Comparison of ENCODE assay signal across 8 cellular contexts in genomic region chr10:22322663-22323160, GRCh38. TPM values are rescaled to one million over a fixed set of nuclear protein-coding genes. Genes with fewer than 3 reads are reported as not detected.
DNase-seq lines count a peak whose midpoint lies in the region; ATAC-seq, FAIRE-seq and TF ChIP-seq lines count a peak whose summit lies in the region.

No MANE protein-coding gene starts in this region.

- DNase-seq in SK-N-SH (no peak), kidney (no peak), DMS79 treated with DMSO at 0.1 percent for 48 hours (lab: John Stamatoyannopoulos, UW) (no peak), dermis blood vessel endothelial cell (no peak), small intestine (no peak)
- DNase-seq in activated T-helper 1 cell treated with anti-CD3 and anti-CD28 coated beads, Interleukin-12 subunit alpha, Interleukin-12 subunit beta, Interleukin-2, Interleukin-4 antibody, amounts not matched to agents 30 ng/mL and 10 ng/mL and 1 ng/mL, durations not matched to agents 14 hours and 24 hours and 36 hours (ENCODE audit: low spot score), result no peak

- H3K27me3 Mint-ChIP-seq in activated T-helper 1 cell treated with anti-CD3 and anti-CD28 coated beads, Interleukin-12 subunit alpha, Interleukin-12 subunit beta, Interleukin-2, Interleukin-4 antibody, amounts not matched to agents 30 ng/mL and 10 ng/mL and 1 ng/mL, durations not matched to agents 14 hours and 24 hours and 36 hours (ENCODE audit: insufficient read depth), result peaks cover 32% of the 10 kb centered on the region

- H2AFZ ChIP-seq in SK-N-SH (ENCODE audit: low read depth), result no peak overlapping the region

- no peak for TF ChIP-seq EP300 in SK-N-SH (IDR thresholded peaks at IDR 0.05; ENCODE audit: borderline replicate concordance in 1 of 2, low read depth in 1 of 2, low read length in 1 of 2)

- no peak for ATAC-seq in SK-N-SH treated with all-trans-retinoic acid at 6 μM for 48 hours

- H3K4me1 ChIP-seq in SK-N-SH (ENCODE audit: control insufficient read depth in 1 of 2, insufficient read depth in 2 of 2, low read depth in 1 of 2, low read length in 1 of 2) (peaks cover 2 to 17% of the 10 kb centered on the region in 2 experiments; a peak in 3 of 4 replicates), kidney (ENCODE audit: control insufficient read depth in 1 of 2, insufficient read depth in 1 of 2, low read depth in 1 of 2, low read length in 2 of 2) (peaks cover 5 to 12% of the 10 kb centered on the region in 2 donors), stomach smooth muscle (ENCODE audit: control insufficient read depth, insufficient read depth, low read length) (peaks cover 12% of the 10 kb centered on the region), small intestine (ENCODE audit: control insufficient read depth in 2 of 2, insufficient read depth in 1 of 2, low read depth in 1 of 2, low read length in 1 of 2) (peaks cover 2% of the 10 kb centered on the region in 2 donors)

- peak overlapping the region; percentile 81 for H3K4me2 ChIP-seq in SK-N-SH

- no peak for TF ChIP-seq CTCF in SK-N-SH (IDR thresholded peaks at IDR 0.05)
- TF ChIP-seq CTCF in kidney (IDR thresholded peaks at IDR 0.05; ENCODE audit: borderline replicate concordance, extremely low read depth, insufficient read depth), result no peak

- H3K9me3 Mint-ChIP-seq in activated T-helper 1 cell treated with anti-CD3 and anti-CD28 coated beads, Interleukin-12 subunit alpha, Interleukin-12 subunit beta, Interleukin-2, Interleukin-4 antibody, amounts not matched to agents 30 ng/mL and 10 ng/mL and 1 ng/mL, durations not matched to agents 14 hours and 24 hours and 36 hours, result no peaks in the 10 kb centered on the region

- H3K27me3 ChIP-seq in SK-N-SH (ENCODE audit: insufficient read depth), result peaks cover 11% of the 10 kb centered on the region
- H3K27me3 ChIP-seq in stomach smooth muscle (ENCODE audit: control insufficient read depth in 1 of 2, insufficient read depth in 2 of 2, low read length in 2 of 2), result peaks cover 0 to 2% of the 10 kb centered on the region in 2 donors
- no peaks in the 10 kb centered on the region for H3K27me3 ChIP-seq in small intestine (ENCODE audit: control insufficient read depth in 2 of 2, insufficient read depth in 2 of 2, low read length in 2 of 2)

- no peaks in the 10 kb centered on the region for H3K9me2 ChIP-seq in SK-N-SH

- H3K4me1 Mint-ChIP-seq in activated T-helper 1 cell treated with anti-CD3 and anti-CD28 coated beads, Interleukin-12 subunit alpha, Interleukin-12 subunit beta, Interleukin-2, Interleukin-4 antibody, amounts not matched to agents 30 ng/mL and 10 ng/mL and 1 ng/mL, durations not matched to agents 14 hours and 24 hours and 36 hours (ENCODE audit: low read depth), result peaks cover 69% of the 10 kb centered on the region

- FAIRE-seq in kidney (lab: Jason Lieb, UNC) (no peak), small intestine (lab: Jason Lieb, UNC) (no peak)

- POLR2A ChIA-PET in SK-N-SH (lab: Yijun Ruan, JAX), result interaction anchor here (0.6 kb wide), 1 partner anchor 23 kb away, joined by 3 read pairs; the partner anchor contains the start of gene SPAG6

- intact Hi-C loops in activated T-helper 1 cell treated with anti-CD3 and anti-CD28 coated beads, Interleukin-12 subunit alpha, Interleukin-12 subunit beta, Interleukin-2, Interleukin-4 antibody, amounts not matched to agents 30 ng/mL and 10 ng/mL and 1 ng/mL, durations not matched to agents 14 hours and 24 hours and 36 hours (cut with micrococcal nuclease), result loop anchor here (5.0 kb wide), 2 partner anchors 390 to 790 kb away; partner anchors contain the start of genes MLLT10 and PIP4K2A
- intact Hi-C loops in kidney (cut with DNase I), result no loop called here

- 77% methylated on average over 5 of the region's 5 CpGs for WGBS in SK-N-SH (ENCODE audit: low lambda C conversion rate)
- WGBS in small intestine, 3 donors, result 20 to 61% (median 41%) methylated on average over 5 of the region's 5 CpGs

- peaks cover 41% of the 10 kb centered on the region for H3K79me2 ChIP-seq in SK-N-SH (ENCODE audit: insufficient read depth)

- H3K9me3 ChIP-seq in SK-N-SH, result no peaks in the 10 kb centered on the region
- no peaks in the 10 kb centered on the region for H3K9me3 ChIP-seq in kidney (ENCODE audit: control insufficient read depth in 1 of 2, low read length in 2 of 2)
- H3K9me3 ChIP-seq in stomach smooth muscle (ENCODE audit: control insufficient read depth in 2 of 2, low read length in 2 of 2), result no peaks in the 10 kb centered on the region
- no peaks in the 10 kb centered on the region for H3K9me3 ChIP-seq in small intestine (ENCODE audit: control insufficient read depth, low read depth)

- peaks cover 12 to 19% of the 10 kb centered on the region in 2 experiments for H3K36me3 ChIP-seq in SK-N-SH (replicated peaks in 1 of 2; ENCODE audit: control insufficient read depth in 1 of 2, insufficient read depth in 2 of 2, low read length in 1 of 2)
- no peaks in the 10 kb centered on the region for H3K36me3 ChIP-seq in kidney (ENCODE audit: control insufficient read depth in 1 of 2, insufficient read depth in 2 of 2, low read length in 2 of 2)
- peaks cover 0 to 6% of the 10 kb centered on the region in 2 donors for H3K36me3 ChIP-seq in stomach smooth muscle (ENCODE audit: control insufficient read depth in 2 of 2, insufficient read depth in 2 of 2, low read length in 2 of 2)
- no peaks in the 10 kb centered on the region for H3K36me3 ChIP-seq in small intestine (ENCODE audit: control insufficient read depth in 2 of 2, insufficient read depth in 2 of 2, low read length in 2 of 2)

- H3K27ac Mint-ChIP-seq in activated T-helper 1 cell treated with anti-CD3 and anti-CD28 coated beads, Interleukin-12 subunit alpha, Interleukin-12 subunit beta, Interleukin-2, Interleukin-4 antibody, amounts not matched to agents 30 ng/mL and 10 ng/mL and 1 ng/mL, durations not matched to agents 14 hours and 24 hours and 36 hours, result peak overlapping the region; percentile 91

- H3F3A ChIP-seq in SK-N-SH (replicated peaks; ENCODE audit: insufficient read depth), result peaks cover 16% of the 10 kb centered on the region

- H3K36me3 Mint-ChIP-seq in activated T-helper 1 cell treated with anti-CD3 and anti-CD28 coated beads, Interleukin-12 subunit alpha, Interleukin-12 subunit beta, Interleukin-2, Interleukin-4 antibody, amounts not matched to agents 30 ng/mL and 10 ng/mL and 1 ng/mL, durations not matched to agents 14 hours and 24 hours and 36 hours (ENCODE audit: low read depth), result peaks cover 40% of the 10 kb centered on the region

- H3K4me3 ChIP-seq in SK-N-SH (ENCODE audit: low read depth in 2 of 2, low read length in 1 of 2), result peak overlapping the region; percentile 76 to 84
- peak overlapping the region; percentile 74 to 81 for H3K4me3 ChIP-seq in kidney (ENCODE audit: low read length in 2 of 2)
- peak overlapping the region; percentile 81 to 86 for H3K4me3 ChIP-seq in stomach smooth muscle (ENCODE audit: low read length in 2 of 2)
- peak overlapping the region in 1 of 2 donors; percentile 93 for H3K4me3 ChIP-seq in small intestine (ENCODE audit: low read depth in 1 of 2, low read length in 2 of 2)

- CTCF ChIA-PET in SK-N-SH (lab: Yijun Ruan, JAX), result interaction anchor here (1.1 to 1.4 kb wide), 2 partner anchors 18 to 665 kb away, joined by 3 to 4 read pairs; no protein-coding TSS in a partner anchor

- no peak overlapping the region; the same call in 1 of the 2 replicates for H3K9ac ChIP-seq in SK-N-SH
- H3K9ac ChIP-seq in kidney (ENCODE audit: low read length in 2 of 2), result peak overlapping the region; percentile 51 to 68
- peak overlapping the region; percentile 52 to 76 for H3K9ac ChIP-seq in stomach smooth muscle (ENCODE audit: low read length in 2 of 2)

- peaks cover 23% of the 10 kb centered on the region for H4K20me1 ChIP-seq in SK-N-SH (ENCODE audit: insufficient read depth)

- H3K27ac ChIP-seq in SK-N-SH (ENCODE audit: low read depth in 2 of 2, low read length in 1 of 2) (no peak overlapping the region), kidney (ENCODE audit: low read depth in 2 of 2, low read length in 2 of 2) (no peak overlapping the region), stomach smooth muscle (ENCODE audit: low read length) (no peak overlapping the region), small intestine (ENCODE audit: low read depth in 1 of 2, low read length in 1 of 2) (no peak overlapping the region)

- peak overlapping the region; percentile 90 for H3K4me3 Mint-ChIP-seq in activated T-helper 1 cell treated with anti-CD3 and anti-CD28 coated beads, Interleukin-12 subunit alpha, Interleukin-12 subunit beta, Interleukin-2, Interleukin-4 antibody, amounts not matched to agents 30 ng/mL and 10 ng/mL and 1 ng/mL, durations not matched to agents 14 hours and 24 hours and 36 hours

- TF ChIP-seq RAD21 in SK-N-SH (IDR thresholded peaks at IDR 0.05; ENCODE audit: low read length), result no peak

RNA-seq across cellular contexts. Expression of gene BMI1, which starts 1.8 kb away (rescaled TPM):
- polyA plus RNA-seq in SK-N-SH (2012; rRNA removed) (15.5 and 18.4 TPM in 2 replicates), kidney (ENCODE audit: insufficient read depth, low read depth, low replicate concordance) (18.7 TPM), small intestine (10 to 100 TPM; 10.3 to 22.0 (median 17.3) TPM)
- 23.0 and 28.1 TPM in 2 replicates for polyA plus RNA-seq in SK-N-SH (2012; cell fraction: cytosol; rRNA removed)
- 17.9 and 31.5 TPM in 2 replicates for polyA plus RNA-seq in SK-N-SH (2012; cell fraction: nucleus; rRNA removed)
- 59.3 and 66.5 TPM in 2 replicates for total RNA-seq in activated T-helper 1 cell treated with anti-CD3 and anti-CD28 coated beads, Interleukin-12 subunit alpha, Interleukin-12 subunit beta, Interleukin-2, Interleukin-4 antibody, amounts not matched to agents 30 ng/mL and 10 ng/mL and 1 ng/mL, durations not matched to agents 14 hours and 24 hours and 36 hours
- total RNA-seq in kidney (49.0 TPM), dermis blood vessel endothelial cell (40.1 and 49.4 TPM in 2 replicates)

RNA-seq across cellular contexts. Expression of gene COMMD3, which starts 6.5 kb away (rescaled TPM):
- polyA plus RNA-seq in SK-N-SH (2012; rRNA removed), result 26.9 and 36.5 TPM in 2 replicates
- polyA plus RNA-seq in SK-N-SH (2012; cell fraction: cytosol; rRNA removed), result 37.1 and 46.6 TPM in 2 replicates
- polyA plus RNA-seq in SK-N-SH (2012; cell fraction: nucleus; rRNA removed), result 33.7 and 52.1 TPM in 2 replicates
- total RNA-seq in activated T-helper 1 cell treated with anti-CD3 and anti-CD28 coated beads, Interleukin-12 subunit alpha, Interleukin-12 subunit beta, Interleukin-2, Interleukin-4 antibody, amounts not matched to agents 30 ng/mL and 10 ng/mL and 1 ng/mL, durations not matched to agents 14 hours and 24 hours and 36 hours, result 78.7 and 84.4 TPM in 2 replicates
- total RNA-seq in kidney, result 46.2 TPM
- polyA plus RNA-seq in kidney (ENCODE audit: insufficient read depth, low read depth, low replicate concordance), result 72.8 TPM
- total RNA-seq in dermis blood vessel endothelial cell, result 29.3 and 40.0 TPM in 2 replicates
- 10 to 100 TPM; 44.3 to 71.8 (median 70.3) TPM for polyA plus RNA-seq in small intestine

RNA-seq across cellular contexts. Expression of gene SPAG6, which starts 22.6 kb away (rescaled TPM):
- polyA plus RNA-seq in SK-N-SH (2012; rRNA removed) (0.54 and 0.77 TPM in 2 replicates), kidney (ENCODE audit: insufficient read depth, low read depth, low replicate concordance) (0.30 TPM), small intestine (under 1 TPM in 2 of 3 donors, not detected in 1; 0.04 to 0.27 TPM)
- 0.89 and 1.1 TPM in 2 replicates for polyA plus RNA-seq in SK-N-SH (2012; cell fraction: cytosol; rRNA removed)
- polyA plus RNA-seq in SK-N-SH (2012; cell fraction: nucleus; rRNA removed), result 0.94 and 0.97 TPM in 2 replicates
- 0.18 TPM in 1 of 2 replicates, not detected in the other for total RNA-seq in activated T-helper 1 cell treated with anti-CD3 and anti-CD28 coated beads, Interleukin-12 subunit alpha, Interleukin-12 subunit beta, Interleukin-2, Interleukin-4 antibody, amounts not matched to agents 30 ng/mL and 10 ng/mL and 1 ng/mL, durations not matched to agents 14 hours and 24 hours and 36 hours
- total RNA-seq in kidney (8.4 TPM), dermis blood vessel endothelial cell (not detected in 2 replicates)
